In the genomic region with DNA sequence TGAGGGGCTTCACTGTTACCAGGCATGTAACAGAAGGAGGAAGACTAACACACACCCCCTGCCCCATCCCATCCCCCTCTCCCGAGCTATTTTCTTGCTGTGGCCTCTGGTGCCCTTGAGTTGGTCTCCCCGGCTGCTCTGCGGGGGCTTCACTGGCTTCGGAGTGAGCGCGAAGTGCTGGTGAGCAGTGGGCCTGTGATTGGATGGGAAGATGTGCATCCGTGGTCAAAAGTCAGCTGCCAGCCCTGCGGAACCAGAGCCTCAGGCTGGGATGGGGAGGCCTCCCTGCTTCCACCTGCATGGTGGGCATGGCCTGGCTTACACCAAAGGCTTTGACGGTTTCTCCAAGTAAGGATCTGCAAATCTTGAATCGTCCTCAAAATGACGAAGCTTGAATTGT, we compare ENCODE assay signal across 1 cellular context.
TF ChIP-seq lines count a peak whose summit lies in the region.

No MANE protein-coding gene starts in this region.

TF ChIP-seq in endothelial cell of umbilical vein, 7 proteins besides CTCF, POLR2A, EP300 and RAD21:
- TF ChIP-seq EZH2 (IDR thresholded peaks at IDR 0.05; ENCODE audit: borderline replicate concordance, low read depth, low read length, severe bottlenecking) (no peak), FOS (IDR thresholded peaks at IDR 0.05; ENCODE audit: borderline replicate concordance, insufficient read depth, low read length) (no peak), MYC (IDR thresholded peaks at IDR 0.05; ENCODE audit: low read depth, low read length) (no peak)
- TF ChIP-seq, protein P1, sequence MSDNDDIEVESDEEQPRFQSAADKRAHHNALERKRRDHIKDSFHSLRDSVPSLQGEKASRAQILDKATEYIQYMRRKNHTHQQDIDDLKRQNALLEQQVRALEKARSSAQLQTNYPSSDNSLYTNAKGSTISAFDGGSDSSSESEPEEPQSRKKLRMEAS (IDR thresholded peaks at IDR 0.05; ENCODE audit: insufficient read depth, insufficient read length), result no peak
